14 cellular contexts compared by ENCODE assay signal in the genomic region with DNA sequence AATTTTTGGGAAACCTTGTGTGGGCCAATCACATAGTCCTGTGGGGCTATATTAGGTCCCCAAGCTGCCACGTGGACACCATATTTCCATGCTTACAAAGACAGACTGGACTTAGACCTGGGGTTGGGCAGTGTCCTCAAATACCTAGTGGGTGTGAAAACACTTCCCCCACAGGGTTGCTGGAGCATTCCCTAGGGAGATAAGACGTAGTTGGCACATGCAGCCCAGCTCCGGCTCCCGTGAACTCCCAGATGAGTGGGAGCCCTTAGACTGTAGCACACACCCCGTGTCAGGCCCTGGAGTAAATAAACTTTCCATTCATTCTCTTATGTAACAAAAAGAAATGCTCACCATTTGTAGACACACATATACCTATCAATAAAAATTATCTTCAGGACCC. TPM values are rescaled to one million over a fixed set of nuclear protein-coding genes. Genes with fewer than 3 reads are reported as not detected.
DNase-seq lines count a peak whose midpoint lies in the region; ATAC-seq and TF ChIP-seq lines count a peak whose summit lies in the region.
"Had no signal": no experiment of that assay in that cellular context is flagged by ENCODE, and none has a peak within 500 bp of the region (broad histone marks: within the 10 kb centered on the region; RNA-seq: fewer than 3 reads in every experiment).

No MANE protein-coding gene starts in this region.

- H3K4me3 ChIP-seq in colonic mucosa: no peak overlapping the region
- H3K4me3 ChIP-seq in stomach: no peak overlapping the region
- no peak overlapping the region for H3K4me3 ChIP-seq in Karpas-422 (ENCODE audit: low read length)
- H3K4me3 ChIP-seq: GM12878, GM23248 had no signal

- H3K9me2 ChIP-seq in Karpas-422 (replicated peaks; ENCODE audit: insufficient read depth, low read length): no peaks in the 10 kb centered on the region

- ATAC-seq in HG03280 (IDR thresholded peaks at IDR 0.05; ENCODE audit: unreplicated experiment) (no peak), esophagus mucosa (no peak)
- ATAC-seq: GM12878, HCT116 had no signal

- no peaks in the 10 kb centered on the region for H3K27me3 ChIP-seq in colonic mucosa
- H3K27me3 ChIP-seq in stomach: peaks cover 0 to 54% (median 4%) of the 10 kb centered on the region in 3 donors
- no peaks in the 10 kb centered on the region for H3K27me3 ChIP-seq in Karpas-422 (ENCODE audit: low read length)

- TF ChIP-seq CTCF in colonic mucosa (IDR thresholded peaks at IDR 0.05): no peak
- TF ChIP-seq CTCF in stomach (IDR thresholded peaks at IDR 0.05): no peak

- H3K9me3 ChIP-seq in colonic mucosa (no peaks in the 10 kb centered on the region), stomach (no peaks in the 10 kb centered on the region), Karpas-422 (ENCODE audit: low read length) (no peaks in the 10 kb centered on the region)

- no peaks in the 10 kb centered on the region for H3K79me2 ChIP-seq in Karpas-422 (ENCODE audit: low read length)

- DNase-seq in NCI-H226 (peak; percentile 16), colonic mucosa (peak; percentile 41), mucosa of gallbladder (ENCODE audit: low spot score) (peak; percentile 78), stomach (peak; percentile 28), Karpas-422 (no peak)
- DNase-seq: C1 segment of cervical spinal cord; Calu3; CD4-positive, alpha-beta T cell; DMS79; GM23248 had no signal

- WGBS in stomach, 5 donors: 28 to 51% (median 42%) methylated on average over 5 of the region's 5 CpGs

- TF ChIP-seq POLR2A in stomach (IDR thresholded peaks at IDR 0.05): no peak

- intact Hi-C loops in colonic mucosa (cut with DNase I) (no loop called here), stomach (cut with DNase I; ENCODE audit: low total_unique reads) (no loop called here)

- H3K27ac ChIP-seq in colonic mucosa: no peak overlapping the region
- H3K27ac ChIP-seq in stomach: no peak overlapping the region
- H3K27ac ChIP-seq in Karpas-422 (ENCODE audit: low read length): no peak overlapping the region
- H3K27ac ChIP-seq: GM23248 had no signal

- no peaks in the 10 kb centered on the region for H3K36me3 ChIP-seq in colonic mucosa
- H3K36me3 ChIP-seq in stomach: no peaks in the 10 kb centered on the region
- H3K36me3 ChIP-seq in Karpas-422 (ENCODE audit: insufficient read depth, low read length): no peaks in the 10 kb centered on the region

- no peak overlapping the region for H2AFZ ChIP-seq in Karpas-422 (ENCODE audit: low read length)
- H2AFZ ChIP-seq: GM23248 had no signal

- no peaks in the 10 kb centered on the region for H3K4me1 ChIP-seq in colonic mucosa
- peaks cover 0 to 4% (median 0%) of the 10 kb centered on the region in 4 donors for H3K4me1 ChIP-seq in stomach
- H3K4me1 ChIP-seq in Karpas-422 (ENCODE audit: low read length): no peaks in the 10 kb centered on the region

- H3K9ac ChIP-seq in colonic mucosa (ENCODE audit: low read depth in 2 of 2, low read length in 2 of 2) (no peak overlapping the region), Karpas-422 (ENCODE audit: low read length) (no peak overlapping the region)
- H3K9ac ChIP-seq: GM23248 had no signal

- no peak for TF ChIP-seq EP300 in stomach (IDR thresholded peaks at IDR 0.05)

- no peak overlapping the region for H3K4me2 ChIP-seq in Karpas-422 (ENCODE audit: low read depth, low read length, poor library complexity, severe bottlenecking)

- H4K20me1 ChIP-seq in Karpas-422 (ENCODE audit: insufficient read depth, low read depth, low read length): no peaks in the 10 kb centered on the region

RNA-seq across cellular contexts. Expression of gene KCNG1, which starts 14.2 kb away (rescaled TPM):
- total RNA-seq in colonic mucosa: 10 to 100 TPM in 1 of 2 donors, 1 to 10 TPM in 1; 5.8 to 10.3 TPM
- total RNA-seq in mucosa of gallbladder: 9.9 TPM
- total RNA-seq in stomach: 10 to 100 TPM in 1 of 5 donors, 1 to 10 TPM in 1, not detected in 3; 2.2 to 11.9 TPM
- polyA plus RNA-seq in stomach: 1 to 10 TPM in 1 of 3 donors, under 1 TPM in 1, not detected in 1; 0.19 to 3.3 TPM
- 9.9 TPM for total RNA-seq in esophagus mucosa
- total RNA-seq in Karpas-422 (2014; rRNA removed; shearing (Covaris generic); ENCODE audit: low replicate concordance): not detected in 2 replicates
- total RNA-seq: CD4-positive, alpha-beta T cell; GM12878 had no signal
- polyA plus RNA-seq: GM12878 had no signal

RNA-seq across cellular contexts. Expression of gene MOCS3, which starts 50.1 kb away (rescaled TPM):
- 1 to 10 TPM; 4.6 to 5.1 TPM for total RNA-seq in colonic mucosa
- total RNA-seq in mucosa of gallbladder: 5.2 TPM
- 1 to 10 TPM in 3 of 5 donors, under 1 TPM in 1, not detected in 1; 0.89 to 7.0 (median 2.7) TPM for total RNA-seq in stomach
- polyA plus RNA-seq in stomach: 1 to 10 TPM; 2.1 to 2.4 (median 2.2) TPM
- 4.1 TPM for total RNA-seq in esophagus mucosa
- 4.8 and 5.5 TPM in 2 replicates for total RNA-seq in Karpas-422 (2014; rRNA removed; shearing (Covaris generic); ENCODE audit: low replicate concordance)

RNA-seq across cellular contexts. Expression of gene DPM1, which starts 50.4 kb away (rescaled TPM):
- 10 to 100 TPM; 37.0 to 43.9 TPM for total RNA-seq in colonic mucosa
- 31.7 TPM for total RNA-seq in mucosa of gallbladder
- 10 to 100 TPM; 10.7 to 74.1 (median 33.2) TPM for total RNA-seq in stomach
- polyA plus RNA-seq in stomach: 10 to 100 TPM; 47.9 to 53.2 (median 52.7) TPM
- total RNA-seq in esophagus mucosa: 33.9 TPM
- 37.5 and 67.2 TPM in 2 replicates for total RNA-seq in Karpas-422 (2014; rRNA removed; shearing (Covaris generic); ENCODE audit: low replicate concordance)
